35 cellular contexts compared by ENCODE assay signal in genomic region chr9:101504188-101504587, GRCh38.
"Had no signal": no experiment of that assay in that cellular context is flagged by ENCODE, and none has a peak within 500 bp of the region (broad histone marks: within the 10 kb centered on the region; RNA-seq: fewer than 3 reads in every experiment).

No MANE protein-coding gene starts in this region.

- DNase-seq: Karpas-422, Kasumi-1, KG1, MG63, MM.1S, MV-4-11, NCI-H1048, NCI-H1092, NCI-H1092 treated with DMSO at 0.1 percent for 48 hours, NCI-H1105, NCI-H1105 treated with DMSO at 0.1 percent for 48 hours, NCI-H1417, NCI-H1417 treated with DMSO at 0.1 percent for 48 hours, NCI-H1436, NCI-H1436 treated with DMSO at 0.1 percent for 48 hours, NCI-H146, NCI-H1694, NCI-H1694 treated with DMSO at 0.1 percent for 48 hours, NCI-H187, NCI-H187 treated with DMSO at 0.1 percent for 48 hours, NCI-H1930, NCI-H2029, NCI-H2029 treated with DMSO at 0.1 percent for 48 hours, NCI-H2081, NCI-H2081 treated with DMSO at 0.1 percent for 48 hours, NCI-H2107, NCI-H2171, NCI-H2171 treated with DMSO at 0.1 percent for 48 hours, NCI-H2227 treated with DMSO at 0.1 percent for 48 hours, NCI-H226, NCI-H345, NCI-H446, NCI-H446 treated with DMSO at 0.1 percent for 48 hours, NCI-H510A had no signal

- H3K4me3 ChIP-seq: MG63 had no signal

- H3K9me3 ChIP-seq: MG63 had no signal

- H3K4me2 ChIP-seq: KMS-11 had no signal

- H3K27ac ChIP-seq: KMS-11 had no signal

- H3K9ac ChIP-seq: KMS-11 had no signal

- H3K36me3 ChIP-seq: MG63 had no signal

- H3K27me3 ChIP-seq: MG63 had no signal
